Comparison of ENCODE assay signal across 27 cellular contexts in genomic region chr3:170092907-170093306, GRCh38. TPM values are rescaled to one million over a fixed set of nuclear protein-coding genes. Genes with fewer than 3 reads are reported as not detected.
DNase-seq lines count a peak whose midpoint lies in the region; ATAC-seq lines count a peak whose summit lies in the region.
"Had no signal": no experiment of that assay in that cellular context is flagged by ENCODE, and none has a peak within 500 bp of the region (broad histone marks: within the 10 kb centered on the region; RNA-seq: fewer than 3 reads in every experiment).

No MANE protein-coding gene starts in this region.

- H3K4me3 Mint-ChIP-seq in activated CD4-positive, alpha-beta T cell treated with anti-CD3 and anti-CD28 coated beads for 36 hours, result no peak overlapping the region
- H3K4me3 Mint-ChIP-seq in IgD-negative memory B cell, result no peak overlapping the region
- H3K4me3 Mint-ChIP-seq in naive thymus-derived CD8-positive, alpha-beta T cell, result no peak overlapping the region
- H3K4me3 Mint-ChIP-seq: activated T-helper 17 cell treated with anti-CD3 and anti-CD28 coated beads, Interleukin-2, amount 50 U/mL, for 72 hours; CD14-positive monocyte; neural crest cell; T-cell had no signal

- H3K9me3 Mint-ChIP-seq in activated CD4-positive, alpha-beta T cell treated with anti-CD3 and anti-CD28 coated beads for 36 hours (ENCODE audit: low read depth), result no peaks in the 10 kb centered on the region
- no peaks in the 10 kb centered on the region for H3K9me3 Mint-ChIP-seq in IgD-negative memory B cell
- no peaks in the 10 kb centered on the region for H3K9me3 Mint-ChIP-seq in naive thymus-derived CD8-positive, alpha-beta T cell
- H3K9me3 Mint-ChIP-seq: activated T-helper 17 cell treated with anti-CD3 and anti-CD28 coated beads, Interleukin-2, amount 50 U/mL, for 72 hours; CD14-positive monocyte; neural crest cell; T-cell had no signal

- POLR2A ChIA-PET in activated CD4-positive, alpha-beta T cell treated with anti-CD3 and anti-CD28 coated beads for 36 hours (lab: Charles Lee), result no interaction called here
- POLR2A ChIA-PET in naive thymus-derived CD8-positive, alpha-beta T cell (lab: Charles Lee), result no interaction called here

- no peaks in the 10 kb centered on the region for H3K27me3 Mint-ChIP-seq in activated CD4-positive, alpha-beta T cell treated with anti-CD3 and anti-CD28 coated beads for 36 hours
- H3K27me3 Mint-ChIP-seq in IgD-negative memory B cell, result no peaks in the 10 kb centered on the region
- H3K27me3 Mint-ChIP-seq in naive thymus-derived CD8-positive, alpha-beta T cell, result no peaks in the 10 kb centered on the region
- H3K27me3 Mint-ChIP-seq: activated T-helper 17 cell treated with anti-CD3 and anti-CD28 coated beads, Interleukin-2, amount 50 U/mL, for 72 hours; T-cell had no signal

- peak overlapping the region; percentile 28 for H3K27ac Mint-ChIP-seq in activated CD4-positive, alpha-beta T cell treated with anti-CD3 and anti-CD28 coated beads for 36 hours
- H3K27ac Mint-ChIP-seq in IgD-negative memory B cell, result peak overlapping the region in 2 of 3 donors; percentile 2 to 39
- H3K27ac Mint-ChIP-seq in naive thymus-derived CD8-positive, alpha-beta T cell, result peak overlapping the region in 8 of 10 donors; percentile 1 to 89 (median 33)

- peaks cover 40% of the 10 kb centered on the region for H3K36me3 Mint-ChIP-seq in activated CD4-positive, alpha-beta T cell treated with anti-CD3 and anti-CD28 coated beads for 36 hours (ENCODE audit: low read depth)
- H3K36me3 Mint-ChIP-seq in IgD-negative memory B cell, result peaks cover 16% of the 10 kb centered on the region
- peaks cover 20 to 85% (median 21%) of the 10 kb centered on the region in 3 donors for H3K36me3 Mint-ChIP-seq in naive thymus-derived CD8-positive, alpha-beta T cell

- H3K4me1 Mint-ChIP-seq in activated CD4-positive, alpha-beta T cell treated with anti-CD3 and anti-CD28 coated beads for 36 hours, result peaks cover 12% of the 10 kb centered on the region
- peaks cover 0 to 2% (median 2%) of the 10 kb centered on the region in 3 donors for H3K4me1 Mint-ChIP-seq in IgD-negative memory B cell
- peaks cover 0 to 11% (median 5%) of the 10 kb centered on the region in 4 donors for H3K4me1 Mint-ChIP-seq in naive thymus-derived CD8-positive, alpha-beta T cell
- H3K4me1 Mint-ChIP-seq: activated T-helper 17 cell treated with anti-CD3 and anti-CD28 coated beads, Interleukin-2, amount 50 U/mL, for 72 hours; neural crest cell had no signal

- intact Hi-C loops in activated CD4-positive, alpha-beta T cell treated with anti-CD3 and anti-CD28 coated beads for 36 hours (cut with DNase I, micrococcal nuclease), result loop anchor here in 1 of 2 experiments (5.0 kb wide), 1 partner anchor 36 kb away; no protein-coding TSS in a partner anchor

- CTCF ChIA-PET in activated CD4-positive, alpha-beta T cell treated with anti-CD3 and anti-CD28 coated beads for 36 hours (lab: Charles Lee), result interaction anchor here (0.6 to 1.6 kb wide), 2 partner anchors 9 to 11 kb away, joined by 3 to 6 read pairs; no protein-coding TSS in a partner anchor

- ATAC-seq in activated CD4-positive, alpha-beta T cell treated with anti-CD3 and anti-CD28 coated beads for 36 hours, result no peak
- no peak for ATAC-seq in naive thymus-derived CD8-positive, alpha-beta T cell
- ATAC-seq in activated CD4-positive, CD25-positive, alpha-beta regulatory T cell treated with anti-CD3 and anti-CD28 coated beads, Interleukin-2, amount 50 U/mL, for 24 hours, result no peak
- ATAC-seq: activated T-helper 17 cell treated with anti-CD3 and anti-CD28 coated beads, Interleukin-2, amount 50 U/mL, for 72 hours; pancreas; T-cell; upper lobe of right lung had no signal

- DNase-seq in activated CD4-positive, alpha-beta T cell treated with anti-CD3 and anti-CD28 coated beads for 36 hours, result no peak
- DNase-seq in activated CD4-positive, alpha-beta T cell treated with anti-CD3 and anti-CD28 coated beads, Interleukin-2, amount 50 U/mL, for 4 hours, result no peak
- DNase-seq in SKM-1 treated with dmso at 0.1 percent for 144 hours (lab: John Stamatoyannopoulos, UW; ENCODE audit: unreplicated experiment), result peak; percentile 32
- DNase-seq in naive thymus-derived CD8-positive, alpha-beta T cell, result no peak
- DNase-seq in effector CD8-positive, alpha-beta T cell (lab: John Stamatoyannopoulos, UW), result no peak
- no peak for DNase-seq in NCI-H2227 treated with DMSO at 0.1 percent for 48 hours (lab: John Stamatoyannopoulos, UW)
- DNase-seq: 8988T; activated CD4-positive, alpha-beta T cell treated with anti-CD3 and anti-CD28 coated beads, Interleukin-2, amount 50 U/mL, for 48 hours; activated CD4-positive, CD25-positive, alpha-beta regulatory T cell; colonic mucosa; DND-41; effector memory CD4-positive, alpha-beta T cell; erythroblast; GF-D8; HCEC 1CT; NCI-H2107; NCI-H774; pancreas; small intestine; stimulated activated naive CD4-positive, alpha-beta T cell; T-cell; upper lobe of right lung had no signal

RNA-seq across cellular contexts. Expression of gene GPR160, which starts 55.1 kb away (rescaled TPM):
- 10 to 100 TPM in 1 of 2 experiments, 1 to 10 TPM in 1; 9.4 to 11.1 TPM for total RNA-seq in activated CD4-positive, alpha-beta T cell treated with anti-CD3 and anti-CD28 coated beads for 36 hours
- 40.9 TPM for polyA plus RNA-seq in IgD-negative memory B cell
- 10 to 100 TPM; 17.1 to 19.5 TPM for total RNA-seq in naive thymus-derived CD8-positive, alpha-beta T cell
- polyA plus RNA-seq in naive thymus-derived CD8-positive, alpha-beta T cell, result 10 to 100 TPM; 12.5 to 18.3 (median 16.9) TPM
